In genomic region chr6:1127597-1128288, GRCh38 we compare ENCODE assay signal across 22 cellular contexts.
"Had no signal": no experiment of that assay in that cellular context is flagged by ENCODE, and none has a peak within 500 bp of the region (broad histone marks: within the 10 kb centered on the region; RNA-seq: fewer than 3 reads in every experiment).

No MANE protein-coding gene starts in this region.

- H3K27ac ChIP-seq: RWPE1, SJCRH30 had no signal

- H3K36me3 ChIP-seq: SJCRH30 had no signal

- H3K4me1 ChIP-seq: SJCRH30 had no signal

- ATAC-seq: Panc1, PC-3, SK-N-SH treated with all-trans-retinoic acid at 6 μM for 48 hours had no signal

- H3K9me3 ChIP-seq: SJCRH30 had no signal

- H3K27me3 ChIP-seq: SJCRH30 had no signal

- DNase-seq: KBM-7; MV-4-11; NCI-H1048; NCI-H1105; NCI-H1417; NCI-H1436 treated with DMSO at 0.1 percent for 48 hours; NCI-H1694; NCI-H187 treated with DMSO at 0.1 percent for 48 hours; NCI-H2029 treated with DMSO at 0.1 percent for 48 hours; NCI-H2171 treated with DMSO at 0.1 percent for 48 hours; NCI-H345; NCI-H446 treated with DMSO at 0.1 percent for 48 hours; NCI-H510A treated with DMSO at 0.1 percent for 48 hours; NCI-H526; NCI-H748 treated with DMSO at 0.1 percent for 48 hours; NK-92 treated with Interleukin-12 subunit alpha and Interleukin-12 subunit beta, amount 100 ng/mL, for 24 hours; PC-3; SHP77 treated with DMSO at 0.1 percent for 48 hours; SJCRH30 had no signal

- H3K4me3 ChIP-seq: SJCRH30 had no signal
